ENCODE assay signal across 2 cellular contexts in genomic region chr1:180267761-180268555, GRCh38.
TF ChIP-seq lines count a peak whose summit lies in the region.

No MANE protein-coding gene starts in this region.

TF ChIP-seq in GM23338, 12 proteins besides CTCF, POLR2A, EP300 and RAD21:
- TF ChIP-seq ZNF462 (CRISPR knock-in tag; IDR thresholded peaks at IDR 0.05), result no peak

TF ChIP-seq in neural cell, 6 proteins besides CTCF, POLR2A, EP300 and RAD21 (continued from another document):
- TF ChIP-seq EZH2 (IDR thresholded peaks at IDR 0.05; ENCODE audit: borderline replicate concordance, insufficient read depth, low read length, poor library complexity, severe bottlenecking) (no peak), SMC3 (conservative IDR thresholded peaks at IDR 0.05; ENCODE audit: poor library complexity) (no peak)
